8 cellular contexts compared by ENCODE assay signal in genomic region chr1:45687753-45688737, GRCh38. TPM values are rescaled to one million over a fixed set of nuclear protein-coding genes. Genes with fewer than 3 reads are reported as not detected.
DNase-seq lines count a peak whose midpoint lies in the region; ATAC-seq, FAIRE-seq and TF ChIP-seq lines count a peak whose summit lies in the region.

A gene with protein sequence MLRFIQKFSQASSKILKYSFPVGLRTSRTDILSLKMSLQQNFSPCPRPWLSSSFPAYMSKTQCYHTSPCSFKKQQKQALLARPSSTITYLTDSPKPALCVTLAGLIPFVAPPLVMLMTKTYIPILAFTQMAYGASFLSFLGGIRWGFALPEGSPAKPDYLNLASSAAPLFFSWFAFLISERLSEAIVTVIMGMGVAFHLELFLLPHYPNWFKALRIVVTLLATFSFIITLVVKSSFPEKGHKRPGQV (plus strand): TSS chr1:45688181. CDS start chr1:45691069, 2,888 bp downstream.

- peak; percentile 6 to 9 for ATAC-seq in activated CD4-positive, CD25-positive, alpha-beta regulatory T cell treated with anti-CD3 and anti-CD28 coated beads, Interleukin-2, amount 50 U/mL, for 24 hours
- no peak for ATAC-seq in HG02642 (IDR thresholded peaks at IDR 0.05; ENCODE audit: poor library complexity, unreplicated experiment)

- FAIRE-seq in kidney (lab: Jason Lieb, UNC): no peak

- intact Hi-C loops in CD14-positive monocyte (cut with micrococcal nuclease): loop anchor here (2.0 to 10.0 kb wide), 3 partner anchors 63 to 114 kb away; partner anchors contain the start of genes IPP (in 2 of the 2), NASP (in 2 of the 2) and MAST2 (in 1 of the 2)
- intact Hi-C loops in kidney (cut with DNase I): no loop called here

- peak within 1 kb of the TSS; percentile 93 to 98 for H3K9ac ChIP-seq in kidney (ENCODE audit: low read length in 2 of 2)

- H3K4me1 ChIP-seq in kidney (ENCODE audit: control insufficient read depth in 1 of 2, insufficient read depth in 1 of 2, low read depth in 1 of 2, low read length in 2 of 2): peaks cover 0 to 2% of the 10 kb centered on the region in 2 donors

- POLR2A ChIA-PET in HEK293T (lab: Yijun Ruan, JAX): interaction anchor here (0.7 to 2.1 kb wide), 6 partner anchors 10 to 166 kb away, joined by 3 to 16 read pairs (median 6); partner anchors contain the start of genes IPP, MAST2 and PRDX1

- H3K27ac Mint-ChIP-seq in CD14-positive monocyte: peak within 1 kb of the TSS; percentile 97 to 100 (median 99)

- H3K4me3 Mint-ChIP-seq in CD14-positive monocyte: peak within 1 kb of the TSS; percentile 90 to 100

- peaks cover 17 to 30% of the 10 kb centered on the region in 2 donors for H3K36me3 Mint-ChIP-seq in CD14-positive monocyte

- TF ChIP-seq CTCF in CD14-positive monocyte (IDR thresholded peaks at IDR 0.05) (peak; percentile 9), kidney (IDR thresholded peaks at IDR 0.05; ENCODE audit: borderline replicate concordance, extremely low read depth, insufficient read depth) (no peak)

- H3K9me3 Mint-ChIP-seq in CD14-positive monocyte: no peaks in the 10 kb centered on the region

- CTCF ChIA-PET in HEK293T (lab: Yijun Ruan, JAX): no interaction called here

- H3K27ac ChIP-seq in kidney (ENCODE audit: low read depth in 2 of 2, low read length in 2 of 2): peak within 1 kb of the TSS; percentile 97 to 98

- DNase-seq in CD14-positive monocyte (ENCODE audit: low spot score): peak; percentile 76
- DNase-seq in HEK293T (ENCODE audit: extremely low spot score): peak; percentile 72
- DNase-seq in NCI-H460 (ENCODE audit: extremely low read depth, low read depth): peak; percentile 70
- DNase-seq in cerebellar cortex (ENCODE audit: low spot score): peak; percentile 91
- peak; percentile 84 for DNase-seq in kidney
- DNase-seq in stimulated activated CD4-positive, alpha-beta T cell treated with anti-CD3 and anti-CD28 coated beads, Interleukin-12 subunit alpha, Interleukin-12 subunit beta, amount 100 ng/mL, for 48 hours (ENCODE audit: low read depth in 2 of 3, low spot score in 1 of 3): peak; percentile 67 to 85 (median 72)

- peak within 1 kb of the TSS; percentile 92 to 99 for H3K4me3 ChIP-seq in kidney (ENCODE audit: low read length in 2 of 2)

- H3K27me3 Mint-ChIP-seq in CD14-positive monocyte (ENCODE audit: low read depth in 3 of 3): no peaks in the 10 kb centered on the region

- H3K9me3 ChIP-seq in kidney (ENCODE audit: control insufficient read depth in 1 of 2, low read length in 2 of 2): no peaks in the 10 kb centered on the region

- H3K36me3 ChIP-seq in kidney (ENCODE audit: control insufficient read depth in 1 of 2, insufficient read depth in 2 of 2, low read length in 2 of 2): peaks cover 0 to 2% of the 10 kb centered on the region in 2 donors

- peaks cover 26% of the 10 kb centered on the region for H3K4me1 Mint-ChIP-seq in CD14-positive monocyte

TF ChIP-seq in HEK293T, 16 proteins besides CTCF, POLR2A, EP300 and RAD21:
- TF ChIP-seq LEF1 (IDR thresholded peaks at IDR 0.05; ENCODE audit: borderline replicate concordance): no peak
- peak; percentile 87; the same call in 1 of the 2 replicates for TF ChIP-seq FOXK2 (IDR thresholded peaks at IDR 0.05)
- TF ChIP-seq ELF4 (IDR thresholded peaks at IDR 0.05): peak; percentile 56; the same call in 1 of the 2 replicates
- no peak for TF ChIP-seq FOXM1 (IDR thresholded peaks at IDR 0.05; ENCODE audit: borderline replicate concordance)
- peak; percentile 61; the same call in 1 of the 2 replicates for TF ChIP-seq NFRKB (IDR thresholded peaks at IDR 0.05)
- peak; percentile 65 for TF ChIP-seq L3MBTL2 (conservative IDR thresholded peaks at IDR 0.05)
- TF ChIP-seq, protein P1, sequence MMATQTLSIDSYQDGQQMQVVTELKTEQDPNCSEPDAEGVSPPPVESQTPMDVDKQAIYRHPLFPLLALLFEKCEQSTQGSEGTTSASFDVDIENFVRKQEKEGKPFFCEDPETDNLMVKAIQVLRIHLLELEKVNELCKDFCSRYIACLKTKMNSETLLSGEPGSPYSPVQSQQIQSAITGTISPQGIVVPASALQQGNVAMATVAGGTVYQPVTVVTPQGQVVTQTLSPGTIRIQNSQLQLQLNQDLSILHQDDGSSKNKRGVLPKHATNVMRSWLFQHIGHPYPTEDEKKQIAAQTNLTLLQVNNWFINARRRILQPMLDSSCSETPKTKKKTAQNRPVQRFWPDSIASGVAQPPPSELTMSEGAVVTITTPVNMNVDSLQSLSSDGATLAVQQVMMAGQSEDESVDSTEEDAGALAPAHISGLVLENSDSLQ (IDR thresholded peaks at IDR 0.05): no peak
- TF ChIP-seq FOXA1 (IDR thresholded peaks at IDR 0.05): no peak
- no peak for TF ChIP-seq HDGF (IDR thresholded peaks at IDR 0.05; ENCODE audit: borderline replicate concordance)

RNA-seq across cellular contexts. Expression of the gene that starts here (rescaled TPM):
- 10 to 100 TPM; 36.2 to 43.4 TPM for polyA plus RNA-seq in CD14-positive monocyte
- 50.6 and 59.2 TPM in 2 replicates for total RNA-seq in NCI-H460 (2014; rRNA removed; shearing (Covaris generic))
- 28.9 and 33.6 TPM in 2 replicates for polyA plus RNA-seq in NCI-H460 (2014; cell fraction: nucleus; rRNA removed)
- 23.1 TPM for total RNA-seq in kidney
- 21.7 TPM for polyA plus RNA-seq in kidney (ENCODE audit: insufficient read depth, low read depth, low replicate concordance)
